Comparison of ENCODE assay signal across 2 cellular contexts in the genomic region with DNA sequence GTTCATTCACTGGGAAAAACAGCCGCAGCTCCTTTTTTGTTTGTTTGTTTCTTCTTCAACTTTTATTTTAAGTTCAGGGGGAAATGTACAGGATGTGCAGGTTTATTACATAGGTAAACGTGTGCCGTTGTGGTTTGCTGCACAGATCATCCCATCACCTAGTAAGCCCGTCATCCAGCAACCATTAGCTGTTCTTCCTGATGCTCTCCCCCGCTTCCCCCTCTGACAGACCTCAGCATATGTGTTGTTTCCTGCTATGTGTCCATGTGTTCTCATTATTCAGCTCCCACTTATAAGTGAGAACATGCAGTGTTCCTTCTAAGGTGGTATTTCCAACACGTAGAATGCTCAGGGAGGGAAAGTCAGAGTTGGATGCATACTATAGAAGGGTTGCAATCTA.
TF ChIP-seq lines count a peak whose summit lies in the region.

No MANE protein-coding gene starts in this region.

TF ChIP-seq in SK-N-SH, 30 proteins besides CTCF, POLR2A, EP300 and RAD21 (continued from another document):
- TF ChIP-seq, protein P1, sequence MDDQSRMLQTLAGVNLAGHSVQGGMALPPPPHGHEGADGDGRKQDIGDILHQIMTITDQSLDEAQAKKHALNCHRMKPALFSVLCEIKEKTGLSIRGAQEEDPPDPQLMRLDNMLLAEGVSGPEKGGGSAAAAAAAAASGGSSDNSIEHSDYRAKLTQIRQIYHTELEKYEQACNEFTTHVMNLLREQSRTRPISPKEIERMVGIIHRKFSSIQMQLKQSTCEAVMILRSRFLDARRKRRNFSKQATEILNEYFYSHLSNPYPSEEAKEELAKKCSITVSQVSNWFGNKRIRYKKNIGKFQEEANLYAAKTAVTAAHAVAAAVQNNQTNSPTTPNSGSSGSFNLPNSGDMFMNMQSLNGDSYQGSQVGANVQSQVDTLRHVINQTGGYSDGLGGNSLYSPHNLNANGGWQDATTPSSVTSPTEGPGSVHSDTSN (IDR thresholded peaks at IDR 0.05): no peak
- TF ChIP-seq CHD2 (IDR thresholded peaks at IDR 0.05; ENCODE audit: low read length, partially characterized antibody) (no peak), ELF1 (IDR thresholded peaks at IDR 0.05) (no peak), FOXM1 (IDR thresholded peaks at IDR 0.05; ENCODE audit: low read depth) (no peak), GABPA (IDR thresholded peaks at IDR 0.05; ENCODE audit: low read depth) (no peak), JUND (IDR thresholded peaks at IDR 0.05) (no peak), SMC3 (IDR thresholded peaks at IDR 0.05; ENCODE audit: low read depth, low read length) (no peak), MXI1 (IDR thresholded peaks at IDR 0.05; ENCODE audit: low read depth, low read length) (no peak)
TF ChIP-seq in SK-N-SH: peak in this region for 0.

TF ChIP-seq in SK-N-SH treated with all-trans-retinoic acid at 6 μM for 48 hours, 23 proteins besides CTCF, POLR2A, EP300 and RAD21 (continued from another document):
- no peak for TF ChIP-seq ARNTL (CRISPR knock-in tag; IDR thresholded peaks at IDR 0.05; ENCODE audit: borderline replicate concordance, low read depth)
- TF ChIP-seq, protein P2, sequence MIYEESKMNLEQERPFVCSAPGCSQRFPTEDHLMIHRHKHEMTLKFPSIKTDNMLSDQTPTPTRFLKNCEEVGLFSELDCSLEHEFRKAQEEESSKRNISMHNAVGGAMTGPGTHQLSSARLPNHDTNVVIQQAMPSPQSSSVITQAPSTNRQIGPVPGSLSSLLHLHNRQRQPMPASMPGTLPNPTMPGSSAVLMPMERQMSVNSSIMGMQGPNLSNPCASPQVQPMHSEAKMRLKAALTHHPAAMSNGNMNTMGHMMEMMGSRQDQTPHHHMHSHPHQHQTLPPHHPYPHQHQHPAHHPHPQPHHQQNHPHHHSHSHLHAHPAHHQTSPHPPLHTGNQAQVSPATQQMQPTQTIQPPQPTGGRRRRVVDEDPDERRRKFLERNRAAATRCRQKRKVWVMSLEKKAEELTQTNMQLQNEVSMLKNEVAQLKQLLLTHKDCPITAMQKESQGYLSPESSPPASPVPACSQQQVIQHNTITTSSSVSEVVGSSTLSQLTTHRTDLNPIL (CRISPR knock-in tag; IDR thresholded peaks at IDR 0.05; ENCODE audit: low read depth): no peak
- TF ChIP-seq ESRRG (CRISPR knock-in tag; IDR thresholded peaks at IDR 0.05): no peak
- TF ChIP-seq GLIS3 (CRISPR knock-in tag; IDR thresholded peaks at IDR 0.05): no peak
- no peak for TF ChIP-seq BACH2 (CRISPR knock-in tag; IDR thresholded peaks at IDR 0.05; ENCODE audit: borderline replicate concordance)
- TF ChIP-seq, protein P3, sequence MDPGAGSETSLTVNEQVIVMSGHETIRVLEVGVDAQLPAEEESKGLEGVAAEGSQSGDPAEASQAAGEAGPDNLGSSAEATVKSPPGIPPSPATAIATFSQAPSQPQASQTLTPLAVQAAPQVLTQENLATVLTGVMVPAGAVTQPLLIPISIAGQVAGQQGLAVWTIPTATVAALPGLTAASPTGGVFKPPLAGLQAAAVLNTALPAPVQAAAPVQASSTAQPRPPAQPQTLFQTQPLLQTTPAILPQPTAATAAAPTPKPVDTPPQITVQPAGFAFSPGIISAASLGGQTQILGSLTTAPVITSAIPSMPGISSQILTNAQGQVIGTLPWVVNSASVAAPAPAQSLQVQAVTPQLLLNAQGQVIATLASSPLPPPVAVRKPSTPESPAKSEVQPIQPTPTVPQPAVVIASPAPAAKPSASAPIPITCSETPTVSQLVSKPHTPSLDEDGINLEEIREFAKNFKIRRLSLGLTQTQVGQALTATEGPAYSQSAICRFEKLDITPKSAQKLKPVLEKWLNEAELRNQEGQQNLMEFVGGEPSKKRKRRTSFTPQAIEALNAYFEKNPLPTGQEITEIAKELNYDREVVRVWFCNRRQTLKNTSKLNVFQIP (CRISPR knock-in tag; IDR thresholded peaks at IDR 0.05; ENCODE audit: borderline replicate concordance, low read depth): no peak
- no peak for TF ChIP-seq ISL1 (CRISPR knock-in tag; IDR thresholded peaks at IDR 0.05)
TF ChIP-seq in SK-N-SH treated with all-trans-retinoic acid at 6 μM for 48 hours: peak in this region for 0.
